Comparison of ENCODE assay signal across 9 cellular contexts in the genomic region with DNA sequence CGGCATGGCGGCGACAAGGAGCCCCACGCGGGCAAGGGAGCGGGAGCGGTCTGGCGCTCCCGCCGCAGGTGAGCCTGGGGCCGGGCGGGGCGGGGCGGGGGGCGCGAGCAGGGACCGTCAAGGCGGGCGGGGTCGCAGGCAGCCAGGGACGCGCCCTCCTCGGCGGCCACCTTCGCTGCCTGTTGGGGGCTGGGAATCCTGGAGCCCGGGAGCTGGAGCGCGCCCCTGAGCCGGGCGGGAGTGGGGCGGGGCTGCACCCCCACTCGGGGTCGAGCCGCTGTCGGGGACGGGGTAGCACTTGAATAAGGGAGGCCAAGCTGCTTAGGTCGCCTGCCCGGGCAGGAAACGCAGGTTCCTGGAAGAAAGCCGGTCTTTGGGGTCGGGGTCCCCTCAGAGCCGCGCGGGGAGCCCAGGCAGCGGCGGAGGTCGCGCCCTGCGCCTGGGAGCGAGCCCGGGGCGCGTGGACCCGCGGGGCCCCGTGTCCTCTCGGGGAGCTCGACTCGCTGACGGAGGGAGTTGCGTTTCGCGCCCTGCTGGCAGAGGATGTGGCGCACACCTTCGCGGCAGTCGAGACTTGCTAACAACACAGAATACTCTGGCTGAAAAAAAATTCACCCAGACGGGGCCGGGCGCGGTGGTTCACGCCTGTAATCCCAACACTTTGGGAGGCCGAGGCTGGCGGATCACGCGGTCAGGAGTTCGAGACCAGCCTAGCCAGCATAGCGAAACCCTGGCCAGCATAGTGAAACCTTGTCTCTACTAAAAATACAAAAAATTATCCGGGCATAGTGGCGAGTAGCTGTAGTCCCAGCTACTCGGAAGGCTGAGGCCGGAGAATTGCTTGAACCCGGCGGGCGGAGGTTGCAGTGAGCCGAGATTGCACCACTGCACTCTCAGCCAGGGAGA. TPM values are rescaled to one million over a fixed set of nuclear protein-coding genes. Genes with fewer than 3 reads are reported as not detected.
A peak's percentile ranks its signal among the peaks of the same experiment; 100 is the strongest.
DNase-seq lines count a peak whose midpoint lies in the region; ATAC-seq lines count a peak whose summit lies in the region.
"Had no signal": no experiment of that assay in that cellular context is flagged by ENCODE, and none has a peak within 500 bp of the region (broad histone marks: within the 10 kb centered on the region; RNA-seq: fewer than 3 reads in every experiment).

No MANE protein-coding gene starts in this region.

- H3K27me3 ChIP-seq in adipocyte (replicated peaks; ENCODE audit: control insufficient read depth, insufficient read depth, low read length) (peaks cover 44% of the 10 kb centered on the region), iPS-20b (ENCODE audit: insufficient read depth, low read length) (peaks cover 51% of the 10 kb centered on the region)

- no peak overlapping the region for H3K27ac ChIP-seq in iPS-20b (ENCODE audit: low read length)
- H3K27ac ChIP-seq: epithelial cell of prostate had no signal

- peaks cover 12% of the 10 kb centered on the region for H3K4me1 ChIP-seq in adipocyte (ENCODE audit: control insufficient read depth, insufficient read depth, low read length)
- no peaks in the 10 kb centered on the region; the same call in 1 of the 2 replicates for H3K4me1 ChIP-seq in iPS-20b (ENCODE audit: insufficient read depth, low read length)

- H3K36me3 ChIP-seq in adipocyte (ENCODE audit: control insufficient read depth, insufficient read depth, low read length, severe bottlenecking) (no peaks in the 10 kb centered on the region), iPS-20b (ENCODE audit: insufficient read depth, low read depth, low read length) (no peaks in the 10 kb centered on the region)

- peaks cover 2% of the 10 kb centered on the region for H3K36me3 Mint-ChIP-seq in IgD-negative memory B cell

- peak; percentile 80 for ATAC-seq in GM21576 (IDR thresholded peaks at IDR 0.05; ENCODE audit: unreplicated experiment)

- H3K4me1 Mint-ChIP-seq in IgD-negative memory B cell = peaks cover 0 to 6% (median 2%) of the 10 kb centered on the region in 3 donors

- peaks cover 0 to 2% (median 0%) of the 10 kb centered on the region in 3 donors for H3K9me3 Mint-ChIP-seq in IgD-negative memory B cell

- H3K4me3 ChIP-seq in adipocyte (ENCODE audit: low read length) (peak overlapping the region; percentile 82), iPS-20b (ENCODE audit: low read length) (peak overlapping the region; percentile 75; the same call in 1 of the 2 replicates)

- H3K27ac Mint-ChIP-seq in IgD-negative memory B cell = peak overlapping the region in 1 of 3 donors; percentile 36

- H3K9me3 ChIP-seq in adipocyte (ENCODE audit: control insufficient read depth, low read length) (peaks cover 7% of the 10 kb centered on the region), iPS-20b (ENCODE audit: insufficient read depth, low read depth, low read length) (peaks cover 3% of the 10 kb centered on the region; the same call in 1 of the 2 replicates)

- H3K4me3 Mint-ChIP-seq in IgD-negative memory B cell = peak overlapping the region; percentile 54 to 85 (median 76)

- peaks cover 33% of the 10 kb centered on the region for H3K27me3 Mint-ChIP-seq in IgD-negative memory B cell

- H3K9ac ChIP-seq in adipocyte (ENCODE audit: low read length) (no peak overlapping the region), iPS-20b (ENCODE audit: low read depth, low read length) (peak overlapping the region; percentile 70; the same call in 1 of the 2 replicates)

- DNase-seq in Daoy (ENCODE audit: low read depth) = peak; percentile 62
- DNase-seq in T follicular helper cell (ENCODE audit: low read depth) = peak; percentile 78
- DNase-seq in adipocyte (ENCODE audit: low read depth) = peak; percentile 43
- peak; percentile 65 to 68 for DNase-seq in stimulated activated CD4-positive, alpha-beta T cell treated with anti-CD3 and anti-CD28 coated beads, Interleukin-15, amount 100 ng/mL, for 48 hours (ENCODE audit: low read depth in 2 of 2)
- DNase-seq in kidney glomerular epithelial cell (lab: John Stamatoyannopoulos, UW) = no peak

RNA-seq across cellular contexts. Expression of a gene that starts 0.6 kb away (rescaled TPM):
- 1.6 and 1.9 TPM in 2 replicates for total RNA-seq in Daoy (2014; rRNA removed; shearing (Covaris generic))
- 1.2 TPM for polyA plus RNA-seq in IgD-negative memory B cell
